1 cellular context compared by ENCODE assay signal in the genomic region with DNA sequence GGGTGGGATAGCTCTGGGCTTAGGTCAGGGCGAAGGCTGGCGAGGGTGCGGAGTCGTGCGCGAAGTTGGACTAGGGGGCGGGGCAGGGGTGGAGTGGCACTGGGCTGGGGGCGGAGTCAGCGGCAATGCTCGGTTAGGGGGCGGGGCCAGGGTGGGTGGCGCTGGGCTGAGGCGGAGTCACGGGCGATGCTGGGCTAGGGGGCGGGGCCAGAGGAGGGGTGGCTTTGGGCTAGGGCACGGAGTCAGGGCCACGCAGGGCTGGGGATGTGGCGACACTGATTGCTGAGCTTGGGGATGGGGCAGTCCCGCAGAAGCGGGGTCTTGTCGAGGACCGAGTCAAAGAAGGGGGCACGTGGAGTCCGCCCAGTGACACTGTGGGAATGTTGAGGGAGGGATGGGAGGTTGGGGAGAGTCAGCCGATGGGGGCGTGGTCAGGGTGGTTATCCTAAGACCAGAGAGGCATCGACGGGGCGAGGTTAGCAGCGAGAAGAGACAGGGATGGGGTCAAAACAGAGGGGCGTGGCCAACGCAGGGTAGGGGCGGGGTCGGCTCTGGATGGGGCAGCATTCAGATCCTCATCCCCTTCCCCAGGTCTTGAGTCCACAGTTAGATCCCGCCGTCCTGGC.
TF ChIP-seq lines count a peak whose summit lies in the region.

No MANE protein-coding gene starts in this region.

TF ChIP-seq in IMR-90, 13 proteins besides CTCF, POLR2A, EP300 and RAD21 (continued from another document):
- TF ChIP-seq, protein P1, sequence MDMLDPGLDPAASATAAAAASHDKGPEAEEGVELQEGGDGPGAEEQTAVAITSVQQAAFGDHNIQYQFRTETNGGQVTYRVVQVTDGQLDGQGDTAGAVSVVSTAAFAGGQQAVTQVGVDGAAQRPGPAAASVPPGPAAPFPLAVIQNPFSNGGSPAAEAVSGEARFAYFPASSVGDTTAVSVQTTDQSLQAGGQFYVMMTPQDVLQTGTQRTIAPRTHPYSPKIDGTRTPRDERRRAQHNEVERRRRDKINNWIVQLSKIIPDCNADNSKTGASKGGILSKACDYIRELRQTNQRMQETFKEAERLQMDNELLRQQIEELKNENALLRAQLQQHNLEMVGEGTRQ (IDR thresholded peaks at IDR 0.05; ENCODE audit: low read depth, low read length), result no peak
- TF ChIP-seq MAFK (IDR thresholded peaks at IDR 0.05; ENCODE audit: low read depth, low read length) (no peak), MXI1 (IDR thresholded peaks at IDR 0.05; ENCODE audit: borderline replicate concordance, low read depth, low read length) (no peak), RFX5 (IDR thresholded peaks at IDR 0.05; ENCODE audit: low read depth, low read length) (no peak), RCOR1 (IDR thresholded peaks at IDR 0.05; ENCODE audit: insufficient replicate concordance, low read length) (no peak), NFE2L2 (IDR thresholded peaks at IDR 0.05; ENCODE audit: low read depth, low read length) (no peak), MAZ (IDR thresholded peaks at IDR 0.05; ENCODE audit: borderline replicate concordance, low read depth, low read length) (no peak; the same call in 1 of the 2 replicates), CHD1 (IDR thresholded peaks at IDR 0.05; ENCODE audit: low read depth, low read length) (no peak), BHLHE40 (IDR thresholded peaks at IDR 0.05; ENCODE audit: low read depth, low read length) (no peak), CEBPB (IDR thresholded peaks at IDR 0.05; ENCODE audit: low read depth, low read length) (no peak), FOS (IDR thresholded peaks at IDR 0.05; ENCODE audit: low read depth, low read length) (no peak)
- TF ChIP-seq, protein P2, sequence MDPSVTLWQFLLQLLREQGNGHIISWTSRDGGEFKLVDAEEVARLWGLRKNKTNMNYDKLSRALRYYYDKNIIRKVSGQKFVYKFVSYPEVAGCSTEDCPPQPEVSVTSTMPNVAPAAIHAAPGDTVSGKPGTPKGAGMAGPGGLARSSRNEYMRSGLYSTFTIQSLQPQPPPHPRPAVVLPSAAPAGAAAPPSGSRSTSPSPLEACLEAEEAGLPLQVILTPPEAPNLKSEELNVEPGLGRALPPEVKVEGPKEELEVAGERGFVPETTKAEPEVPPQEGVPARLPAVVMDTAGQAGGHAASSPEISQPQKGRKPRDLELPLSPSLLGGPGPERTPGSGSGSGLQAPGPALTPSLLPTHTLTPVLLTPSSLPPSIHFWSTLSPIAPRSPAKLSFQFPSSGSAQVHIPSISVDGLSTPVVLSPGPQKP (IDR thresholded peaks at IDR 0.05; ENCODE audit: borderline replicate concordance, low read depth, low read length), result no peak
